ENCODE assay signal across 7 cellular contexts in the genomic region with DNA sequence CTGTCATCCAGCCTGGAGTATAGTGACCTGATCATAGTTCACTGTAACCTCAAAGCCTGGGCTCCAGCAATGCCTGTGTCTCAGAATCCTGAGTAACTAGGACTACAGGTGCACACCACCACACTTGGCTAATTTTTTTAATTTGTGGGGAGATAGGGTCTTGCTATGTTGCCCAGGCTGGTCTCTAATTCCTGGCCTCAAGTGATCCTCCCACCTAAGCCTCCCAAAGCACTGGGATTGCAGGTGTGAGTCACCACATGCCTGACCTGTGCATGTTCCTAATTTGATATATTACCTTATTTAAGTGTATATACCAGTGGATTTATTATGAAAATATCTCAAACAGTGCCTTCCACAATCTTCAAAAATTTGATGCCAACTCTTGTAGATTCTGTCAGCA.
"Had no signal": no experiment of that assay in that cellular context is flagged by ENCODE, and none has a peak within 500 bp of the region (broad histone marks: within the 10 kb centered on the region; RNA-seq: fewer than 3 reads in every experiment).

No MANE protein-coding gene starts in this region.

- H3K9me3 ChIP-seq: HAP-1 had no signal

- H3K4me3 Mint-ChIP-seq: HFFc6 had no signal

- H3K27ac Mint-ChIP-seq: HFFc6 had no signal

- ATAC-seq: HCT116, K562 had no signal

- H3K27ac ChIP-seq: GM23248, HL-60 had no signal

- H2AFZ ChIP-seq: GM23248 had no signal

- DNase-seq: GM23248, HFFc6, KG1 had no signal

- H3K4me1 ChIP-seq: HAP-1 had no signal

- H3K9ac ChIP-seq: GM23248 had no signal

- H3K4me3 ChIP-seq: GM23248, HAP-1, K562 had no signal

- H3K36me3 ChIP-seq: HAP-1 had no signal
